Comparison of ENCODE assay signal across 9 cellular contexts in genomic region chr3:31980530-31981205, GRCh38. TPM values are rescaled to one million over a fixed set of nuclear protein-coding genes. Genes with fewer than 3 reads are reported as not detected.
DNase-seq lines count a peak whose midpoint lies in the region; ATAC-seq, FAIRE-seq and TF ChIP-seq lines count a peak whose summit lies in the region.
"Had no signal": no experiment of that assay in that cellular context is flagged by ENCODE, and none has a peak within 500 bp of the region (broad histone marks: within the 10 kb centered on the region; RNA-seq: fewer than 3 reads in every experiment).

No MANE protein-coding gene starts in this region.

- H3K27ac ChIP-seq in HL-60 (replicated peaks) = no peak overlapping the region
- H3K27ac ChIP-seq in astrocyte (ENCODE audit: low read depth, low read length) = peak overlapping the region; percentile 56
- no peak overlapping the region for H3K27ac ChIP-seq in iPS DF 6.9 (ENCODE audit: low read length)
- H3K27ac ChIP-seq: neutrophil had no signal

- H3K36me3 Mint-ChIP-seq in astrocyte (ENCODE audit: low read depth, unreplicated experiment) = peaks cover 9% of the 10 kb centered on the region

- intact Hi-C loops in sciatic nerve (cut with DNase I) = no loop called here

- in situ Hi-C loops in SK-MEL-5 (cut with HindIII; ENCODE audit: low pct_unique_long_range_greater_than_20kb, low sequenced_read_pairs) = no loop called here

- peaks cover 39% of the 10 kb centered on the region for H3K79me2 ChIP-seq in astrocyte (ENCODE audit: insufficient read depth, low read length)

- H2AFZ ChIP-seq in astrocyte (ENCODE audit: low read depth, low read length) = peak overlapping the region; percentile 91

- no peaks in the 10 kb centered on the region for H3K9me3 ChIP-seq in astrocyte (ENCODE audit: insufficient read depth, low read depth, low read length)
- H3K9me3 ChIP-seq in iPS DF 6.9 (ENCODE audit: control insufficient read depth, insufficient read depth, low read length) = no peaks in the 10 kb centered on the region
- H3K9me3 ChIP-seq: neutrophil had no signal

- peak overlapping the region; percentile 85 for H3K27ac Mint-ChIP-seq in astrocyte (ENCODE audit: unreplicated experiment)

- no peak for TF ChIP-seq CTCF in HL-60 (IDR thresholded peaks at IDR 0.05; ENCODE audit: insufficient read depth, low read length)
- no peak for TF ChIP-seq CTCF in astrocyte (IDR thresholded peaks at IDR 0.05; ENCODE audit: insufficient read depth, low read depth, low read length)

- ATAC-seq in sciatic nerve = peak; percentile 40

- H3K4me1 Mint-ChIP-seq in astrocyte (ENCODE audit: low read depth, unreplicated experiment) = peaks cover 34% of the 10 kb centered on the region

- H3K4me3 Mint-ChIP-seq in astrocyte (ENCODE audit: unreplicated experiment) = peak overlapping the region; percentile 93

- H3K9ac ChIP-seq in astrocyte (ENCODE audit: low read length) = peak overlapping the region; percentile 80

- WGBS in iPS DF 6.9 (ENCODE audit: insufficient coverage, insufficient read length) = no CpG with 5 or more reads among the region's 66 CpGs

- H3K36me3 ChIP-seq in astrocyte (ENCODE audit: insufficient read depth, low read length) (no peaks in the 10 kb centered on the region), iPS DF 6.9 (ENCODE audit: control insufficient read depth, insufficient read depth, low read length) (no peaks in the 10 kb centered on the region)
- H3K36me3 ChIP-seq: neutrophil had no signal

- H3K27me3 ChIP-seq in HL-60 (ENCODE audit: insufficient read depth, poor library complexity, severe bottlenecking) (peaks cover 43% of the 10 kb centered on the region), astrocyte (ENCODE audit: insufficient read depth, low read length) (no peaks in the 10 kb centered on the region), iPS DF 6.9 (ENCODE audit: control insufficient read depth, insufficient read depth, low read length) (no peaks in the 10 kb centered on the region)

- peak overlapping the region; percentile 95 for H3K4me2 ChIP-seq in astrocyte (ENCODE audit: low read length)

- DNase-seq in NCI-H1436 (lab: John Stamatoyannopoulos, UW) (peak; percentile 2), NCI-H1436 treated with DMSO at 0.1 percent for 48 hours (lab: John Stamatoyannopoulos, UW) (no peak), HL-60 (ENCODE audit: low read depth in 1 of 2, low spot score in 1 of 2) (peak; percentile 15 to 28), SK-MEL-5 (ENCODE audit: low read depth, low spot score) (peak; percentile 40), astrocyte (ENCODE audit: low read depth) (peak; percentile 60), iPS DF 6.9 (ENCODE audit: low read depth, low spot score) (no peak), sciatic nerve (ENCODE audit: low spot score) (peak; percentile 62), MV-4-11 (lab: John Stamatoyannopoulos, UW) (no peak)

- H3K27me3 Mint-ChIP-seq in astrocyte (ENCODE audit: low read depth, unreplicated experiment) = no peaks in the 10 kb centered on the region

- H3K9me3 Mint-ChIP-seq in astrocyte (ENCODE audit: unreplicated experiment) = peaks cover 8% of the 10 kb centered on the region

- FAIRE-seq in astrocyte (lab: Jason Lieb, UNC) = no peak

- H4K20me1 ChIP-seq in astrocyte (ENCODE audit: insufficient read depth, low read length) = no peaks in the 10 kb centered on the region

- H3K4me3 ChIP-seq in HL-60 (replicated peaks; ENCODE audit: insufficient read depth, low read length) = peak overlapping the region; percentile 41
- H3K4me3 ChIP-seq in astrocyte (ENCODE audit: insufficient read depth, low read depth, low read length) = peak overlapping the region; percentile 74
- H3K4me3 ChIP-seq in iPS DF 6.9 (ENCODE audit: low read length) = peak overlapping the region; percentile 55

- H3K4me1 ChIP-seq in astrocyte (ENCODE audit: insufficient read depth, low read length) (no peaks in the 10 kb centered on the region), iPS DF 6.9 (ENCODE audit: control insufficient read depth, insufficient read depth, low read length) (no peaks in the 10 kb centered on the region)

RNA-seq across cellular contexts. Expression of gene OSBPL10, which starts 0.4 kb away (rescaled TPM):
- total RNA-seq in SK-MEL-5 (2014; rRNA removed; shearing (Covaris generic)) = 28.6 and 38.9 TPM in 2 replicates
- 58.3 and 93.1 TPM in 2 replicates for polyA plus RNA-seq in SK-MEL-5 (2015; cell fraction: cytosol; rRNA removed)
- polyA plus RNA-seq in SK-MEL-5 (2015; cell fraction: nucleus; rRNA removed) = 54.9 and 58.9 TPM in 2 replicates
- 51.3 and 52.7 TPM in 2 replicates for total RNA-seq in astrocyte
- total RNA-seq in sciatic nerve = 27.0 TPM

RNA-seq across cellular contexts. Expression of gene ZNF860, which starts 0.9 kb away (rescaled TPM):
- 3.9 and 6.1 TPM in 2 replicates for total RNA-seq in SK-MEL-5 (2014; rRNA removed; shearing (Covaris generic))
- 4.1 and 8.2 TPM in 2 replicates for polyA plus RNA-seq in SK-MEL-5 (2015; cell fraction: cytosol; rRNA removed)
- polyA plus RNA-seq in SK-MEL-5 (2015; cell fraction: nucleus; rRNA removed) = 5.5 and 8.9 TPM in 2 replicates
- total RNA-seq in astrocyte (2.7 and 3.7 TPM in 2 replicates), sciatic nerve (0.89 TPM)

Comparison
In these comparisons a context has a peak if more than half of its experiments do, and no peak if none do; other contexts are left out.
1. DNase-seq: peak in NCI-H1436 (single experiment), HL-60 (2 of 2), SK-MEL-5 (single experiment), astrocyte (single experiment) and sciatic nerve (single experiment); none in NCI-H1436 treated with DMSO at 0.1 percent for 48 hours (single experiment), iPS DF 6.9 (single experiment) and MV-4-11 (single experiment).
2. Peak in every context shown above with its lines, with median percentiles within 50 percentile points of each other: H3K4me3 ChIP-seq.